ENCODE assay signal across 8 cellular contexts in genomic region chr6:27146706-27147507, GRCh38.
A peak's percentile ranks its signal among the peaks of the same experiment; 100 is the strongest.
DNase-seq lines count a peak whose midpoint lies in the region; ATAC-seq and TF ChIP-seq lines count a peak whose summit lies in the region.

No MANE protein-coding gene starts in this region.

- no peak overlapping the region for H3K4me3 Mint-ChIP-seq in stimulated activated memory B cell treated with anti-CD40 and anti-IgM and Interleukin-4, amounts not matched to agents 10 μg/mL and 1 μg/mL and 100 μg/mL, for 72 hours

- H3K79me2 ChIP-seq in OCI-LY3 (ENCODE audit: low read length): peaks cover 31% of the 10 kb centered on the region

- H3K4me1 ChIP-seq in HUES6 (ENCODE audit: control insufficient read depth, insufficient read depth, low read length) (peaks cover 15% of the 10 kb centered on the region), OCI-LY3 (ENCODE audit: low read length) (peaks cover 32% of the 10 kb centered on the region), esophagus squamous epithelium (peaks cover 0 to 39% (median 14%) of the 10 kb centered on the region in 3 donors), mucosa of rectum (ENCODE audit: control insufficient read depth in 2 of 2, insufficient read depth in 2 of 2, low read length in 2 of 2) (peaks cover 8 to 13% of the 10 kb centered on the region in 2 donors)

- H3K27me3 Mint-ChIP-seq in stimulated activated memory B cell treated with anti-CD40 and anti-IgM and Interleukin-4, amounts not matched to agents 10 μg/mL and 1 μg/mL and 100 μg/mL, for 72 hours: no peaks in the 10 kb centered on the region

- no peaks in the 10 kb centered on the region for H4K20me1 ChIP-seq in OCI-LY3 (ENCODE audit: insufficient read depth, low read length)

- peak overlapping the region; percentile 98 for H3K9ac ChIP-seq in HUES6 (ENCODE audit: low read length)
- peak overlapping the region; percentile 97 for H3K9ac ChIP-seq in OCI-LY3 (ENCODE audit: low read length)
- H3K9ac ChIP-seq in mucosa of rectum (ENCODE audit: low read depth in 1 of 2, low read length in 2 of 2): peak overlapping the region; percentile 98

- H3K27ac ChIP-seq in HUES6 (ENCODE audit: low read depth, low read length): peak overlapping the region; percentile 93
- peak overlapping the region; percentile 99 for H3K27ac ChIP-seq in OCI-LY3 (ENCODE audit: low read length)
- peak overlapping the region; percentile 89 to 97 (median 96) for H3K27ac ChIP-seq in esophagus squamous epithelium
- H3K27ac ChIP-seq in mucosa of rectum (ENCODE audit: low read depth in 2 of 2, low read length in 2 of 2): peak overlapping the region; percentile 96 to 97

- no peak for TF ChIP-seq CTCF in OCI-LY3 (IDR thresholded peaks at IDR 0.05; ENCODE audit: low read depth, low read length)
- TF ChIP-seq CTCF in esophagus squamous epithelium (IDR thresholded peaks at IDR 0.05): peak in 2 of 6 experiments; percentile 8 to 13

- peak; percentile 99 for DNase-seq in DMS53 (lab: John Stamatoyannopoulos, UW)
- DNase-seq in activated T-cell treated with anti-CD3 and anti-CD28 coated beads, Interleukin-2, amount 50 U/mL, for 1 hour: peak; percentile 83
- DNase-seq in esophagus squamous epithelium (lab: John Stamatoyannopoulos, UW): peak; percentile 52

- ATAC-seq in GM21528 (IDR thresholded peaks at IDR 0.05; ENCODE audit: low FRiP score, unreplicated experiment): peak; percentile 71
- peak; percentile 96 for ATAC-seq in stimulated activated memory B cell treated with anti-CD40 and anti-IgM and Interleukin-4, amounts not matched to agents 10 μg/mL and 1 μg/mL and 100 μg/mL, for 72 hours

- intact Hi-C loops in esophagus squamous epithelium (cut with DNase I): no loop called here

- peak overlapping the region; percentile 76 for H3K4me3 ChIP-seq in HUES6 (ENCODE audit: low read depth, low read length)
- peak overlapping the region; percentile 79 for H3K4me3 ChIP-seq in OCI-LY3 (ENCODE audit: low read length)
- H3K4me3 ChIP-seq in esophagus squamous epithelium: peak overlapping the region; percentile 45 to 70 (median 66)
- H3K4me3 ChIP-seq in mucosa of rectum (ENCODE audit: low read length in 2 of 2): peak overlapping the region; percentile 93 to 99

- H3K4me2 ChIP-seq in OCI-LY3 (ENCODE audit: low read length): peak overlapping the region; percentile 98

- H3K27ac Mint-ChIP-seq in stimulated activated memory B cell treated with anti-CD40 and anti-IgM and Interleukin-4, amounts not matched to agents 10 μg/mL and 1 μg/mL and 100 μg/mL, for 72 hours: no peak overlapping the region

- no peak overlapping the region for H2AFZ ChIP-seq in OCI-LY3 (ENCODE audit: low read depth, low read length)

- H3K4me1 Mint-ChIP-seq in stimulated activated memory B cell treated with anti-CD40 and anti-IgM and Interleukin-4, amounts not matched to agents 10 μg/mL and 1 μg/mL and 100 μg/mL, for 72 hours: peaks cover 15% of the 10 kb centered on the region

- H3K36me3 ChIP-seq in HUES6 (ENCODE audit: control insufficient read depth, insufficient read depth, low read length) (no peaks in the 10 kb centered on the region), OCI-LY3 (replicated peaks; ENCODE audit: low read depth, low read length) (no peaks in the 10 kb centered on the region), esophagus squamous epithelium (peaks cover 0 to 4% (median 0%) of the 10 kb centered on the region in 3 donors), mucosa of rectum (ENCODE audit: control insufficient read depth in 2 of 2, insufficient read depth in 2 of 2, low read length in 2 of 2) (no peaks in the 10 kb centered on the region)

- no peaks in the 10 kb centered on the region for H3K27me3 ChIP-seq in HUES6 (ENCODE audit: control insufficient read depth, insufficient read depth, low read length)
- H3K27me3 ChIP-seq in OCI-LY3 (ENCODE audit: low read depth, low read length): no peaks in the 10 kb centered on the region
- no peaks in the 10 kb centered on the region for H3K27me3 ChIP-seq in esophagus squamous epithelium
- H3K27me3 ChIP-seq in mucosa of rectum (ENCODE audit: control insufficient read depth in 2 of 2, insufficient read depth in 2 of 2, low read length in 2 of 2): no peaks in the 10 kb centered on the region

- H3K9me3 ChIP-seq in HUES6 (ENCODE audit: control insufficient read depth, insufficient read depth, low read depth, low read length) (no peaks in the 10 kb centered on the region), OCI-LY3 (ENCODE audit: insufficient read depth, low read length) (peaks cover 5% of the 10 kb centered on the region; the same call in 1 of the 2 replicates), esophagus squamous epithelium (no peaks in the 10 kb centered on the region), mucosa of rectum (ENCODE audit: control insufficient read depth in 2 of 2, low read length in 2 of 2) (no peaks in the 10 kb centered on the region)

- no peaks in the 10 kb centered on the region for H3K9me3 Mint-ChIP-seq in stimulated activated memory B cell treated with anti-CD40 and anti-IgM and Interleukin-4, amounts not matched to agents 10 μg/mL and 1 μg/mL and 100 μg/mL, for 72 hours

- H3K36me3 Mint-ChIP-seq in stimulated activated memory B cell treated with anti-CD40 and anti-IgM and Interleukin-4, amounts not matched to agents 10 μg/mL and 1 μg/mL and 100 μg/mL, for 72 hours: no peaks in the 10 kb centered on the region

- 0 to 1% methylated on average over 18 to 22 of the region's 51 CpGs for WGBS in esophagus squamous epithelium, 2 donors

- TF ChIP-seq POLR2A in esophagus squamous epithelium (IDR thresholded peaks at IDR 0.05): peak; percentile 2 to 99 (median 92)

Comparison
In these comparisons a context has a peak if more than half of its experiments do, and no peak if none do; other contexts are left out.
1. Peak in every context shown above with its lines: DNase-seq, ATAC-seq, H3K4me3 ChIP-seq and H3K27ac ChIP-seq.